ENCODE assay signal across 14 cellular contexts in the genomic region with DNA sequence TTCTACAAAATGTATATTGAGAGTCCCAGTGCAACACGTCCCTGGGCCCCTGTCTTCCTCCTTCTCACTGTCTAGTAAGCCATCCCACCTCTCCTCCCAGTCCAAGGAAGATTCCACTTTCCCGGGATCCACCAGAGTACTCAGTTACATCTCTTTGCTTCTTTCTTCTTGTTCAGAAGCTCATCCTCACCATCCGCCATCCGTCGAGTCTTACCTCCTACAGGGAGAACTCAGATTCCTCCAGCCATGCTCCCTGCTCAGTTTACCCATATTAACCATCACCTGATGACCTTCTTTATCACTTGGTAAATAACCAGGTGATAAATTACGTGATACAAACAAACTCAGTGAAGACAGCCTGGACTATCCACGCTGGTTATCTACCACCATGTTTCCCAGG. TPM values are rescaled to one million over a fixed set of nuclear protein-coding genes. Genes with fewer than 3 reads are reported as not detected.
DNase-seq lines count a peak whose midpoint lies in the region; ATAC-seq and TF ChIP-seq lines count a peak whose summit lies in the region.
"Had no signal": no experiment of that assay in that cellular context is flagged by ENCODE, and none has a peak within 500 bp of the region (broad histone marks: within the 10 kb centered on the region; RNA-seq: fewer than 3 reads in every experiment).

No MANE protein-coding gene starts in this region.

- ATAC-seq in activated T-helper 17 cell treated with anti-CD3 and anti-CD28 coated beads, Interleukin-2, amount 50 U/mL, for 72 hours (replicated peaks), result no peak
- no peak for ATAC-seq in HG02884 (IDR thresholded peaks at IDR 0.05; ENCODE audit: unreplicated experiment)

- H3K4me3 ChIP-seq in suprapubic skin, result no peak overlapping the region

- TF ChIP-seq POLR2A in suprapubic skin (IDR thresholded peaks at IDR 0.05), result no peak

- peak overlapping the region; percentile 97 for H3K27ac Mint-ChIP-seq in activated naive CD4-positive, alpha-beta T cell treated with anti-CD3 and anti-CD28 coated beads, Interleukin-2, amount 50 U/mL, for 24 hours
- H3K27ac Mint-ChIP-seq in activated T-helper 17 cell treated with anti-CD3 and anti-CD28 coated beads, Interleukin-2, amount 50 U/mL, for 72 hours, result peak overlapping the region; percentile 93
- H3K27ac Mint-ChIP-seq in mesothelial cell of epicardium, result peak overlapping the region; percentile 0
- no peak overlapping the region for H3K27ac Mint-ChIP-seq in type B pancreatic cell

- TF ChIP-seq EP300 in suprapubic skin (IDR thresholded peaks at IDR 0.05), result no peak

- H3K36me3 Mint-ChIP-seq in activated naive CD4-positive, alpha-beta T cell treated with anti-CD3 and anti-CD28 coated beads, Interleukin-2, amount 50 U/mL, for 24 hours, result peaks cover 5% of the 10 kb centered on the region
- peaks cover 57% of the 10 kb centered on the region for H3K36me3 Mint-ChIP-seq in activated T-helper 17 cell treated with anti-CD3 and anti-CD28 coated beads, Interleukin-2, amount 50 U/mL, for 72 hours (ENCODE audit: low read depth)
- H3K36me3 Mint-ChIP-seq in mesothelial cell of epicardium (no peaks in the 10 kb centered on the region), type B pancreatic cell (no peaks in the 10 kb centered on the region)

- WGBS in suprapubic skin, result 83% methylated on average over 7 of the region's 7 CpGs

- H3K4me1 ChIP-seq in suprapubic skin, result peaks cover 41% of the 10 kb centered on the region

- H3K4me1 Mint-ChIP-seq in activated naive CD4-positive, alpha-beta T cell treated with anti-CD3 and anti-CD28 coated beads, Interleukin-2, amount 50 U/mL, for 24 hours, result peaks cover 92% of the 10 kb centered on the region
- peaks cover 74% of the 10 kb centered on the region for H3K4me1 Mint-ChIP-seq in activated T-helper 17 cell treated with anti-CD3 and anti-CD28 coated beads, Interleukin-2, amount 50 U/mL, for 72 hours
- peaks cover 40% of the 10 kb centered on the region for H3K4me1 Mint-ChIP-seq in mesothelial cell of epicardium
- peaks cover 53% of the 10 kb centered on the region for H3K4me1 Mint-ChIP-seq in type B pancreatic cell (ENCODE audit: unreplicated experiment)

- H3K4me3 Mint-ChIP-seq in activated naive CD4-positive, alpha-beta T cell treated with anti-CD3 and anti-CD28 coated beads, Interleukin-2, amount 50 U/mL, for 24 hours, result peak overlapping the region; percentile 84
- peak overlapping the region; percentile 79 for H3K4me3 Mint-ChIP-seq in activated T-helper 17 cell treated with anti-CD3 and anti-CD28 coated beads, Interleukin-2, amount 50 U/mL, for 72 hours
- no peak overlapping the region for H3K4me3 Mint-ChIP-seq in mesothelial cell of epicardium
- peak overlapping the region; percentile 10 for H3K4me3 Mint-ChIP-seq in type B pancreatic cell

- no peaks in the 10 kb centered on the region for H3K27me3 ChIP-seq in suprapubic skin

- H3K9me3 Mint-ChIP-seq in activated naive CD4-positive, alpha-beta T cell treated with anti-CD3 and anti-CD28 coated beads, Interleukin-2, amount 50 U/mL, for 24 hours, result no peaks in the 10 kb centered on the region
- H3K9me3 Mint-ChIP-seq in activated T-helper 17 cell treated with anti-CD3 and anti-CD28 coated beads, Interleukin-2, amount 50 U/mL, for 72 hours, result no peaks in the 10 kb centered on the region
- H3K9me3 Mint-ChIP-seq in mesothelial cell of epicardium (no peaks in the 10 kb centered on the region), type B pancreatic cell (no peaks in the 10 kb centered on the region)

- H3K9me3 ChIP-seq in suprapubic skin, result no peaks in the 10 kb centered on the region

- no peaks in the 10 kb centered on the region for H3K36me3 ChIP-seq in suprapubic skin

- no peaks in the 10 kb centered on the region for H3K27me3 Mint-ChIP-seq in activated naive CD4-positive, alpha-beta T cell treated with anti-CD3 and anti-CD28 coated beads, Interleukin-2, amount 50 U/mL, for 24 hours
- H3K27me3 Mint-ChIP-seq in activated T-helper 17 cell treated with anti-CD3 and anti-CD28 coated beads, Interleukin-2, amount 50 U/mL, for 72 hours, result no peaks in the 10 kb centered on the region
- no peaks in the 10 kb centered on the region for H3K27me3 Mint-ChIP-seq in mesothelial cell of epicardium (ENCODE audit: low read depth)
- H3K27me3 Mint-ChIP-seq in type B pancreatic cell, result no peaks in the 10 kb centered on the region

- TF ChIP-seq CTCF in mesothelial cell of epicardium (IDR thresholded peaks at IDR 0.05; ENCODE audit: unreplicated experiment) (no peak), type B pancreatic cell (conservative IDR thresholded peaks at IDR 0.05) (no peak), suprapubic skin (IDR thresholded peaks at IDR 0.05) (no peak)

- no peak overlapping the region for H3K27ac ChIP-seq in suprapubic skin

- DNase-seq in activated naive CD4-positive, alpha-beta T cell treated with Interleukin-2 at 50 U/mL for 16 hours, result no peak
- no peak for DNase-seq in mesothelial cell of epicardium (ENCODE audit: low spot score in 2 of 2, unreplicated experiment in 2 of 2)
- no peak for DNase-seq in type B pancreatic cell (ENCODE audit: extremely low spot score, unreplicated experiment)
- DNase-seq in Ammon's horn (ENCODE audit: low spot score), result no peak
- no peak for DNase-seq in suprapubic skin (ENCODE audit: low spot score in 2 of 2)
- DNase-seq: AML-193; amniotic stem cell; GF-D8; left colon; NCI-H1092 treated with DMSO at 0.1 percent for 48 hours; stimulated activated CD8-positive, alpha-beta memory T cell treated with anti-CD3 and anti-CD28 coated beads, Interleukin-4, amount 100 ng/mL, for 48 hours had no signal

RNA-seq across cellular contexts. Expression of a gene that starts 57.1 kb away (rescaled TPM):
- 100 to 1,000 TPM; 173 to 195 TPM for total RNA-seq in activated T-helper 17 cell treated with anti-CD3 and anti-CD28 coated beads, Interleukin-2, amount 50 U/mL, for 72 hours
- total RNA-seq in mesothelial cell of epicardium, result 40.3 to 44.3 TPM (median 42.8 TPM) in 3 replicates
- 18.8 and 30.3 TPM in 2 replicates for total RNA-seq in type B pancreatic cell (ENCODE audit: low replicate concordance)
- total RNA-seq in suprapubic skin, result 10 to 100 TPM; 57.6 to 88.6 (median 74.9) TPM
